ENCODE assay signal across 12 cellular contexts in genomic region chr1:112465122-112465521, GRCh38. TPM values are rescaled to one million over a fixed set of nuclear protein-coding genes. Genes with fewer than 3 reads are reported as not detected.
DNase-seq lines count a peak whose midpoint lies in the region; ATAC-seq and TF ChIP-seq lines count a peak whose summit lies in the region.
"Had no signal": no experiment of that assay in that cellular context is flagged by ENCODE, and none has a peak within 500 bp of the region (broad histone marks: within the 10 kb centered on the region; RNA-seq: fewer than 3 reads in every experiment).

No MANE protein-coding gene starts in this region.

- no peak overlapping the region for H3K4me3 ChIP-seq in fibroblast of the aortic adventitia (ENCODE audit: low read depth, low read length)
- H3K4me3 ChIP-seq in retinal pigment epithelial cell (ENCODE audit: low read length), result no peak overlapping the region

- H3K9me3 Mint-ChIP-seq in Calu3 (ENCODE audit: low read depth, unreplicated experiment), result no peaks in the 10 kb centered on the region
- no peaks in the 10 kb centered on the region for H3K9me3 Mint-ChIP-seq in activated T-helper 17 cell treated with anti-CD3 and anti-CD28 coated beads, Interleukin-2, amount 50 U/mL, for 72 hours
- H3K9me3 Mint-ChIP-seq in activated T-helper 1 cell treated with anti-CD3 and anti-CD28 coated beads, Interleukin-12 subunit alpha, Interleukin-12 subunit beta, Interleukin-2, Interleukin-4 antibody, amounts not matched to agents 30 ng/mL and 10 ng/mL and 1 ng/mL, durations not matched to agents 14 hours and 24 hours and 36 hours, result no peaks in the 10 kb centered on the region
- H3K9me3 Mint-ChIP-seq: CD4-positive, alpha-beta T cell; GM23338 had no signal

- ATAC-seq in activated T-helper 17 cell treated with anti-CD3 and anti-CD28 coated beads, Interleukin-2, amount 50 U/mL, for 72 hours (replicated peaks), result no peak
- ATAC-seq in GM18511 (IDR thresholded peaks at IDR 0.05; ENCODE audit: unreplicated experiment), result no peak
- no peak for ATAC-seq in HG03159 (IDR thresholded peaks at IDR 0.05; ENCODE audit: unreplicated experiment)

- DNase-seq in Calu3, result peak; percentile 4
- DNase-seq in fibroblast of the aortic adventitia (ENCODE audit: low read depth), result peak; percentile 39
- peak; percentile 20 for DNase-seq in retinal pigment epithelial cell (ENCODE audit: low read depth)
- DNase-seq in T-helper 1 cell, result no peak
- no peak for DNase-seq in activated T-helper 1 cell treated with anti-CD3 and anti-CD28 coated beads, Interleukin-12 subunit alpha, Interleukin-12 subunit beta, Interleukin-2, Interleukin-4 antibody, amounts not matched to agents 30 ng/mL and 10 ng/mL and 1 ng/mL, durations not matched to agents 14 hours and 24 hours and 36 hours (ENCODE audit: low spot score)
- DNase-seq: CD4-positive, alpha-beta T cell; NCI-H2227 treated with DMSO at 0.1 percent for 48 hours had no signal

- peaks cover 33% of the 10 kb centered on the region for H3K36me3 Mint-ChIP-seq in Calu3 (ENCODE audit: insufficient read depth, unreplicated experiment)
- no peaks in the 10 kb centered on the region for H3K36me3 Mint-ChIP-seq in activated T-helper 17 cell treated with anti-CD3 and anti-CD28 coated beads, Interleukin-2, amount 50 U/mL, for 72 hours (ENCODE audit: low read depth)
- no peaks in the 10 kb centered on the region for H3K36me3 Mint-ChIP-seq in activated T-helper 1 cell treated with anti-CD3 and anti-CD28 coated beads, Interleukin-12 subunit alpha, Interleukin-12 subunit beta, Interleukin-2, Interleukin-4 antibody, amounts not matched to agents 30 ng/mL and 10 ng/mL and 1 ng/mL, durations not matched to agents 14 hours and 24 hours and 36 hours (ENCODE audit: low read depth)
- H3K36me3 Mint-ChIP-seq: activated naive CD8-positive, alpha-beta T cell had no signal

- TF ChIP-seq CTCF in Calu3 (IDR thresholded peaks at IDR 0.05; ENCODE audit: unreplicated experiment), result no peak
- TF ChIP-seq CTCF in fibroblast of the aortic adventitia (IDR thresholded peaks at IDR 0.05; ENCODE audit: insufficient read depth, low read length), result no peak
- TF ChIP-seq CTCF in retinal pigment epithelial cell (conservative IDR thresholded peaks at IDR 0.05; ENCODE audit: low read depth, low read length), result no peak

- H3K27me3 Mint-ChIP-seq in Calu3 (ENCODE audit: unreplicated experiment), result no peaks in the 10 kb centered on the region
- peaks cover 17% of the 10 kb centered on the region for H3K27me3 Mint-ChIP-seq in activated T-helper 17 cell treated with anti-CD3 and anti-CD28 coated beads, Interleukin-2, amount 50 U/mL, for 72 hours
- H3K27me3 Mint-ChIP-seq in activated T-helper 1 cell treated with anti-CD3 and anti-CD28 coated beads, Interleukin-12 subunit alpha, Interleukin-12 subunit beta, Interleukin-2, Interleukin-4 antibody, amounts not matched to agents 30 ng/mL and 10 ng/mL and 1 ng/mL, durations not matched to agents 14 hours and 24 hours and 36 hours (ENCODE audit: insufficient read depth), result peaks cover 32% of the 10 kb centered on the region

- intact Hi-C loops in Calu3 (cut with micrococcal nuclease; ENCODE audit: unreplicated experiment), result no loop called here
- intact Hi-C loops in activated T-helper 1 cell treated with anti-CD3 and anti-CD28 coated beads, Interleukin-12 subunit alpha, Interleukin-12 subunit beta, Interleukin-2, Interleukin-4 antibody, amounts not matched to agents 30 ng/mL and 10 ng/mL and 1 ng/mL, durations not matched to agents 14 hours and 24 hours and 36 hours (cut with micrococcal nuclease), result no loop called here

- H3K27ac Mint-ChIP-seq in Calu3 (ENCODE audit: unreplicated experiment), result peak overlapping the region; percentile 88
- H3K27ac Mint-ChIP-seq in activated T-helper 17 cell treated with anti-CD3 and anti-CD28 coated beads, Interleukin-2, amount 50 U/mL, for 72 hours, result peak overlapping the region; percentile 76
- H3K27ac Mint-ChIP-seq in activated T-helper 1 cell treated with anti-CD3 and anti-CD28 coated beads, Interleukin-12 subunit alpha, Interleukin-12 subunit beta, Interleukin-2, Interleukin-4 antibody, amounts not matched to agents 30 ng/mL and 10 ng/mL and 1 ng/mL, durations not matched to agents 14 hours and 24 hours and 36 hours, result no peak overlapping the region
- H3K27ac Mint-ChIP-seq: CD4-positive, alpha-beta T cell; GM23338 had no signal

- peaks cover 36% of the 10 kb centered on the region for H3K4me1 Mint-ChIP-seq in Calu3 (ENCODE audit: low read depth, unreplicated experiment)
- peaks cover 6% of the 10 kb centered on the region for H3K4me1 Mint-ChIP-seq in activated T-helper 17 cell treated with anti-CD3 and anti-CD28 coated beads, Interleukin-2, amount 50 U/mL, for 72 hours
- peaks cover 18% of the 10 kb centered on the region for H3K4me1 Mint-ChIP-seq in activated T-helper 1 cell treated with anti-CD3 and anti-CD28 coated beads, Interleukin-12 subunit alpha, Interleukin-12 subunit beta, Interleukin-2, Interleukin-4 antibody, amounts not matched to agents 30 ng/mL and 10 ng/mL and 1 ng/mL, durations not matched to agents 14 hours and 24 hours and 36 hours (ENCODE audit: low read depth)

- BruUV-seq in Calu3 (replicated peaks; lab: Mats Ljungman, UMichigan), result no TSS peak

- H3K4me3 Mint-ChIP-seq in Calu3 (ENCODE audit: low read depth, unreplicated experiment), result peak overlapping the region; percentile 60
- peak overlapping the region; percentile 83 for H3K4me3 Mint-ChIP-seq in activated T-helper 17 cell treated with anti-CD3 and anti-CD28 coated beads, Interleukin-2, amount 50 U/mL, for 72 hours
- no peak overlapping the region for H3K4me3 Mint-ChIP-seq in activated T-helper 1 cell treated with anti-CD3 and anti-CD28 coated beads, Interleukin-12 subunit alpha, Interleukin-12 subunit beta, Interleukin-2, Interleukin-4 antibody, amounts not matched to agents 30 ng/mL and 10 ng/mL and 1 ng/mL, durations not matched to agents 14 hours and 24 hours and 36 hours
- H3K4me3 Mint-ChIP-seq: CD4-positive, alpha-beta T cell had no signal

- CTCF ChIA-PET in Calu3 (lab: Charles Lee), result interaction anchor here (1.3 to 1.4 kb wide), 2 partner anchors 71 to 74 kb away, joined by 5 to 8 read pairs; no protein-coding TSS in a partner anchor

RNA-seq across cellular contexts. Expression of gene WNT2B, which starts 43.6 kb away (rescaled TPM):
- total RNA-seq in Calu3 (2022) (5.8 and 6.7 TPM in 2 replicates), fibroblast of the aortic adventitia (ENCODE audit: low replicate concordance) (1.8 and 2.4 TPM in 2 replicates)
- total RNA-seq in activated T-helper 17 cell treated with anti-CD3 and anti-CD28 coated beads, Interleukin-2, amount 50 U/mL, for 72 hours, result under 1 TPM; 0.32 to 0.48 TPM
- total RNA-seq in activated T-helper 1 cell treated with anti-CD3 and anti-CD28 coated beads, Interleukin-12 subunit alpha, Interleukin-12 subunit beta, Interleukin-2, Interleukin-4 antibody, amounts not matched to agents 30 ng/mL and 10 ng/mL and 1 ng/mL, durations not matched to agents 14 hours and 24 hours and 36 hours, result 0.05 and 0.10 TPM in 2 replicates

Comparison
In these comparisons a context has a peak if more than half of its experiments do, and no peak if none do; other contexts are left out.
1. DNase-seq: peak in Calu3 (single experiment), fibroblast of the aortic adventitia (single experiment) and retinal pigment epithelial cell (single experiment); none in T-helper 1 cell (0 of 5) and activated T-helper 1 cell treated with anti-CD3 and anti-CD28 coated beads, Interleukin-12 subunit alpha, Interleukin-12 subunit beta, Interleukin-2, Interleukin-4 antibody, amounts not matched to agents 30 ng/mL and 10 ng/mL and 1 ng/mL, durations not matched to agents 14 hours and 24 hours and 36 hours (single experiment).